8 cellular contexts compared by ENCODE assay signal in the genomic region with DNA sequence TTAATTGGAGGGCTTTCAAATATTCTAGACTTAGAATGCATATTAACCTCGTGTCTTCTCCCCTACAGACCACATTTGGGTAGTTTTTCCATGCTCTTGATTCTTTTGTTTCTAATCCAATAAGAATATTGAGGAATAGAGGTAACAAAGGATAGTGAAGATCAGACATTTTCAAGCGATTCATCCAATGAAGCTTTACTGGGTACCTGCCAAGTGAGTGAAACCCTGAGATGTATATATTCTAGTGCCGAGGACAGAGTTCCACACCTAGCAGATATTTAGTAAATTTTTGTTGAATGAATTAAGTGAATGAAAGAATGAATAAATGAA. TPM values are rescaled to one million over a fixed set of nuclear protein-coding genes. Genes with fewer than 3 reads are reported as not detected.
DNase-seq lines count a peak whose midpoint lies in the region; ATAC-seq, FAIRE-seq and TF ChIP-seq lines count a peak whose summit lies in the region.

No MANE protein-coding gene starts in this region.

- no peak for FAIRE-seq in HTR-8/SVneo (lab: Jason Lieb, UNC)

- H3K36me3 Mint-ChIP-seq in activated naive CD4-positive, alpha-beta T cell treated with anti-CD3 and anti-CD28 coated beads, Interleukin-2, amount 50 U/mL, for 72 hours = peaks cover 38 to 45% of the 10 kb centered on the region in 2 donors

- peak overlapping the region; percentile 88 for H3K4me3 ChIP-seq in upper lobe of right lung

- peak overlapping the region; percentile 64 for H3K27ac ChIP-seq in upper lobe of right lung

- TF ChIP-seq CTCF in upper lobe of right lung (IDR thresholded peaks at IDR 0.05) = no peak

- no peaks in the 10 kb centered on the region for H3K4me1 ChIP-seq in upper lobe of right lung

- peak; percentile 9 for DNase-seq in GM03348 (ENCODE audit: low spot score)
- no peak for DNase-seq in activated naive CD4-positive, alpha-beta T cell treated with anti-CD3 and anti-CD28 coated beads, Interleukin-2, amount 50 U/mL, for 72 hours (ENCODE audit: low spot score in 2 of 2)
- no peak for DNase-seq in left colon
- no peak for DNase-seq in upper lobe of right lung
- no peak for DNase-seq in HTR-8/SVneo (ENCODE audit: insufficient read length, low spot score)
- no peak for DNase-seq in Ammon's horn (ENCODE audit: low spot score)

- peak overlapping the region; percentile 98 for H3K27ac Mint-ChIP-seq in activated naive CD4-positive, alpha-beta T cell treated with anti-CD3 and anti-CD28 coated beads, Interleukin-2, amount 50 U/mL, for 72 hours

- no peaks in the 10 kb centered on the region for H3K27me3 ChIP-seq in upper lobe of right lung

- no peaks in the 10 kb centered on the region for H3K9me3 ChIP-seq in upper lobe of right lung

- H3K36me3 ChIP-seq in upper lobe of right lung = no peaks in the 10 kb centered on the region

- intact Hi-C loops in left colon (cut with DNase I, micrococcal nuclease) (no loop called here), upper lobe of right lung (cut with DNase I) (no loop called here)

- no peaks in the 10 kb centered on the region for H3K9me3 Mint-ChIP-seq in activated naive CD4-positive, alpha-beta T cell treated with anti-CD3 and anti-CD28 coated beads, Interleukin-2, amount 50 U/mL, for 72 hours

- no peak for TF ChIP-seq POLR2A in GM18505 (IDR thresholded peaks at IDR 0.05; ENCODE audit: borderline replicate concordance, extremely low read depth, insufficient read depth, insufficient read length)

- peak; percentile 8 for ATAC-seq in HG02885 (IDR thresholded peaks at IDR 0.05; ENCODE audit: poor library complexity, unreplicated experiment)
- no peak for ATAC-seq in activated naive CD4-positive, alpha-beta T cell treated with anti-CD3 and anti-CD28 coated beads, Interleukin-2, amount 50 U/mL, for 72 hours
- peak; percentile 11 for ATAC-seq in left colon
- no peak for ATAC-seq in upper lobe of right lung
- no peak for ATAC-seq in GM18505 (IDR thresholded peaks at IDR 0.05; ENCODE audit: unreplicated experiment)

RNA-seq across cellular contexts. Expression of gene RFC3, which starts 0.5 kb away (rescaled TPM):
- 10 to 100 TPM; 58.8 to 61.5 TPM for total RNA-seq in activated naive CD4-positive, alpha-beta T cell treated with anti-CD3 and anti-CD28 coated beads, Interleukin-2, amount 50 U/mL, for 72 hours
- total RNA-seq in left colon (1 to 10 TPM; 3.5 to 6.2 TPM), upper lobe of right lung (7.4 TPM)

Comparison
In these comparisons a context has a peak if more than half of its experiments do, and no peak if none do; other contexts are left out.
1. ATAC-seq: peak in HG02885 (single experiment) and left colon (single experiment); none in activated naive CD4-positive, alpha-beta T cell treated with anti-CD3 and anti-CD28 coated beads, Interleukin-2, amount 50 U/mL, for 72 hours (0 of 2), upper lobe of right lung (single experiment) and GM18505 (single experiment).